ENCODE assay signal across 9 cellular contexts in the genomic region with DNA sequence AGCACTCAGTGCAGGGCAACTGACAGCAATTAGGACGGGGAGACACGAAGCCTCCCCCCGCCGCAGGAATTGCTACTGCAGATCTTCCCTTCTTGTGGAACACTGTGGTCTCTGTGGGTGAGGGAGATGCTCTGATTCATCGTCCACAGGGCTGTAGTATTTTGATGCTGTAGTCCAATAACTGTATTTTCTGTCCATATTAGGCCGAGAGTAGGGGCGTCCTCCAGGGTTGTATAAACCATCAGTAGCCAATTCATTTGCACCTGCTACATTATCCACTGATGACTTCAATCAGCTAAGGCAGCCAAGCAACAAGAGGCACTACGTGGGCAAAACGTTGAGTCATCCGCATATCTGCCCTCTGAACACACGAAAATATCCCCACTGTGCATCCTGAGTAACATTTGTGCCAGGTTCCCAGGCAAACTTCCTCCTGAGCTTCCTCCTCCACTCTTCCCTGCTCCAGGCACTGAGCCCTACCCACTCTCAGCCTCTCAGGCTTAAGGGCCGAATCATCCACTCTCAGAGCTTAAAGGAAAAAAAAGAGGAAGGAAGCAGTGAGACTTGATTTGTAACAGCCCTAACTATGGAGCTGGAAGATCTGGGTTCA.
DNase-seq lines count a peak whose midpoint lies in the region; ATAC-seq and TF ChIP-seq lines count a peak whose summit lies in the region.
"Had no signal": no experiment of that assay in that cellular context is flagged by ENCODE, and none has a peak within 500 bp of the region (broad histone marks: within the 10 kb centered on the region; RNA-seq: fewer than 3 reads in every experiment).

No MANE protein-coding gene starts in this region.

- TF ChIP-seq CTCF in SK-N-SH (IDR thresholded peaks at IDR 0.05) = no peak
- TF ChIP-seq CTCF in foreskin keratinocyte (conservative IDR thresholded peaks at IDR 0.05) = no peak

- H3K9me3 ChIP-seq in SK-N-SH = no peaks in the 10 kb centered on the region

- CTCF ChIA-PET in SK-N-SH (lab: Yijun Ruan, JAX) = interaction anchor here (1.3 to 2.1 kb wide), 3 partner anchors 12 to 128 kb away, joined by 3 to 5 read pairs (median 3); no protein-coding TSS in a partner anchor

- peak overlapping the region; percentile 23 for H2AFZ ChIP-seq in SK-N-SH (ENCODE audit: low read depth)

- ATAC-seq in foreskin keratinocyte = peak; percentile 69
- no peak for ATAC-seq in HG02588 (IDR thresholded peaks at IDR 0.05; ENCODE audit: unreplicated experiment)
- no peak for ATAC-seq in HG03139 (IDR thresholded peaks at IDR 0.05; ENCODE audit: unreplicated experiment)

- no peak overlapping the region for H3K4me3 ChIP-seq in SK-N-SH (ENCODE audit: low read depth in 2 of 2, low read length in 1 of 2)

- peak overlapping the region in 1 of 2 experiments; percentile 65; a peak in 2 of 4 replicates for H3K27ac ChIP-seq in SK-N-SH (ENCODE audit: low read depth in 2 of 2, low read length in 1 of 2)
- H3K27ac ChIP-seq in foreskin keratinocyte = no peak overlapping the region

- peaks cover 6 to 7% of the 10 kb centered on the region in 2 experiments; a peak in 2 of 4 replicates for H3K4me1 ChIP-seq in SK-N-SH (ENCODE audit: control insufficient read depth in 1 of 2, insufficient read depth in 2 of 2, low read depth in 1 of 2, low read length in 1 of 2)
- no peaks in the 10 kb centered on the region for H3K4me1 ChIP-seq in foreskin keratinocyte

- H3K36me3 ChIP-seq in SK-N-SH (replicated peaks in 1 of 2; ENCODE audit: control insufficient read depth in 1 of 2, insufficient read depth in 2 of 2, low read length in 1 of 2) = no peaks in the 10 kb centered on the region

- TF ChIP-seq RAD21 in SK-N-SH (IDR thresholded peaks at IDR 0.05; ENCODE audit: low read length) = no peak

- peak overlapping the region; percentile 43 for H3K9ac ChIP-seq in SK-N-SH

- peaks cover 7% of the 10 kb centered on the region for H3F3A ChIP-seq in SK-N-SH (replicated peaks; ENCODE audit: insufficient read depth)

- POLR2A ChIA-PET in SK-N-SH (lab: Yijun Ruan, JAX) = interaction anchor here (0.5 kb wide), 1 partner anchor 114 kb away, joined by 4 read pairs; no protein-coding TSS in a partner anchor

- H3K79me2 ChIP-seq in SK-N-SH (ENCODE audit: insufficient read depth) = no peaks in the 10 kb centered on the region

- H3K9me2 ChIP-seq in SK-N-SH = no peaks in the 10 kb centered on the region

- DNase-seq in SIG-M5 treated with dmso at 0.1 percent for 504 hours (lab: John Stamatoyannopoulos, UW; ENCODE audit: unreplicated experiment) = peak; percentile 59
- no peak for DNase-seq in SIG-M5 (lab: John Stamatoyannopoulos, UW)
- DNase-seq in SK-N-SH = no peak
- DNase-seq in foreskin keratinocyte = peak; percentile 56 to 83
- peak; percentile 65 for DNase-seq in stromal cell of bone marrow (ENCODE audit: low read depth)
- no peak for DNase-seq in NCI-H510A treated with DMSO at 0.1 percent for 48 hours (lab: John Stamatoyannopoulos, UW)
- DNase-seq: CD4-positive, CD25-positive, alpha-beta regulatory T cell had no signal

- 43% methylated on average over 12 of the region's 12 CpGs for WGBS in SK-N-SH (ENCODE audit: low lambda C conversion rate)

- H4K20me1 ChIP-seq in SK-N-SH (ENCODE audit: insufficient read depth) = no peaks in the 10 kb centered on the region

- H3K27me3 ChIP-seq in SK-N-SH (ENCODE audit: insufficient read depth) (no peaks in the 10 kb centered on the region), foreskin keratinocyte (no peaks in the 10 kb centered on the region)

- peak in 1 of 2 experiments; percentile 67; a peak in 1 of 4 replicates for TF ChIP-seq EP300 in SK-N-SH (IDR thresholded peaks at IDR 0.05; ENCODE audit: borderline replicate concordance in 1 of 2, low read depth in 1 of 2, low read length in 1 of 2)

- H3K4me2 ChIP-seq in SK-N-SH = no peak overlapping the region

TF ChIP-seq in SK-N-SH, 30 proteins besides CTCF, POLR2A, EP300 and RAD21 (continues in another document):
- TF ChIP-seq CHD2 (IDR thresholded peaks at IDR 0.05; ENCODE audit: low read length, partially characterized antibody) (no peak), FOXM1 (IDR thresholded peaks at IDR 0.05; ENCODE audit: low read depth) (no peak), YY1 (IDR thresholded peaks at IDR 0.05; ENCODE audit: low read depth) (no peak), NFIC (IDR thresholded peaks at IDR 0.05; ENCODE audit: borderline replicate concordance) (peak; percentile 68), ELF1 (IDR thresholded peaks at IDR 0.05) (no peak), FOSL2 (IDR thresholded peaks at IDR 0.05; ENCODE audit: borderline replicate concordance, low read depth) (peak; percentile 79; the same call in 1 of the 2 replicates), MXI1 (IDR thresholded peaks at IDR 0.05; ENCODE audit: low read depth, low read length) (no peak), RCOR1 (IDR thresholded peaks at IDR 0.05; ENCODE audit: low read length) (no peak), MEF2A (IDR thresholded peaks at IDR 0.05; ENCODE audit: borderline replicate concordance, low read depth) (no peak), TAF1 (IDR thresholded peaks at IDR 0.05; ENCODE audit: borderline replicate concordance, low read depth, low read length) (no peak), TCF12 (IDR thresholded peaks at IDR 0.05) (peak; percentile 71), SMC3 (IDR thresholded peaks at IDR 0.05; ENCODE audit: low read depth, low read length) (no peak), JUND (IDR thresholded peaks at IDR 0.05) (peak; percentile 56), GATA2 (CRISPR knock-in tag; IDR thresholded peaks at IDR 0.05) (no peak), FOXJ3 (CRISPR knock-in tag; IDR thresholded peaks at IDR 0.05) (no peak), SIN3A (IDR thresholded peaks at IDR 0.05; ENCODE audit: borderline replicate concordance, low read depth, low read length) (no peak), TEAD4 (IDR thresholded peaks at IDR 0.05; ENCODE audit: borderline replicate concordance, insufficient read depth) (peak; percentile 27; the same call in 1 of the 2 replicates), POLR2AphosphoS5 (IDR thresholded peaks at IDR 0.05; ENCODE audit: low read depth, low read length) (no peak), NRF1 (IDR thresholded peaks at IDR 0.05; ENCODE audit: low read depth, low read length) (no peak), GABPA (IDR thresholded peaks at IDR 0.05; ENCODE audit: low read depth) (no peak), EZH2phosphoT487 (IDR thresholded peaks at IDR 0.05; ENCODE audit: borderline replicate concordance, low read depth) (no peak)
- TF ChIP-seq, protein P1, sequence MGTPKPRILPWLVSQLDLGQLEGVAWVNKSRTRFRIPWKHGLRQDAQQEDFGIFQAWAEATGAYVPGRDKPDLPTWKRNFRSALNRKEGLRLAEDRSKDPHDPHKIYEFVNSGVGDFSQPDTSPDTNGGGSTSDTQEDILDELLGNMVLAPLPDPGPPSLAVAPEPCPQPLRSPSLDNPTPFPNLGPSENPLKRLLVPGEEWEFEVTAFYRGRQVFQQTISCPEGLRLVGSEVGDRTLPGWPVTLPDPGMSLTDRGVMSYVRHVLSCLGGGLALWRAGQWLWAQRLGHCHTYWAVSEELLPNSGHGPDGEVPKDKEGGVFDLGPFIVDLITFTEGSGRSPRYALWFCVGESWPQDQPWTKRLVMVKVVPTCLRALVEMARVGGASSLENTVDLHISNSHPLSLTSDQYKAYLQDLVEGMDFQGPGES (IDR thresholded peaks at IDR 0.05; ENCODE audit: low read depth, low read length) = no peak
- TF ChIP-seq, protein P2, sequence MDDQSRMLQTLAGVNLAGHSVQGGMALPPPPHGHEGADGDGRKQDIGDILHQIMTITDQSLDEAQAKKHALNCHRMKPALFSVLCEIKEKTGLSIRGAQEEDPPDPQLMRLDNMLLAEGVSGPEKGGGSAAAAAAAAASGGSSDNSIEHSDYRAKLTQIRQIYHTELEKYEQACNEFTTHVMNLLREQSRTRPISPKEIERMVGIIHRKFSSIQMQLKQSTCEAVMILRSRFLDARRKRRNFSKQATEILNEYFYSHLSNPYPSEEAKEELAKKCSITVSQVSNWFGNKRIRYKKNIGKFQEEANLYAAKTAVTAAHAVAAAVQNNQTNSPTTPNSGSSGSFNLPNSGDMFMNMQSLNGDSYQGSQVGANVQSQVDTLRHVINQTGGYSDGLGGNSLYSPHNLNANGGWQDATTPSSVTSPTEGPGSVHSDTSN (IDR thresholded peaks at IDR 0.05) = peak; percentile 47; the same call in 1 of the 2 replicates
- TF ChIP-seq, protein P3, sequence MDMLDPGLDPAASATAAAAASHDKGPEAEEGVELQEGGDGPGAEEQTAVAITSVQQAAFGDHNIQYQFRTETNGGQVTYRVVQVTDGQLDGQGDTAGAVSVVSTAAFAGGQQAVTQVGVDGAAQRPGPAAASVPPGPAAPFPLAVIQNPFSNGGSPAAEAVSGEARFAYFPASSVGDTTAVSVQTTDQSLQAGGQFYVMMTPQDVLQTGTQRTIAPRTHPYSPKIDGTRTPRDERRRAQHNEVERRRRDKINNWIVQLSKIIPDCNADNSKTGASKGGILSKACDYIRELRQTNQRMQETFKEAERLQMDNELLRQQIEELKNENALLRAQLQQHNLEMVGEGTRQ (IDR thresholded peaks at IDR 0.05; ENCODE audit: borderline replicate concordance, low read depth, low read length) = no peak
- TF ChIP-seq, protein P4, sequence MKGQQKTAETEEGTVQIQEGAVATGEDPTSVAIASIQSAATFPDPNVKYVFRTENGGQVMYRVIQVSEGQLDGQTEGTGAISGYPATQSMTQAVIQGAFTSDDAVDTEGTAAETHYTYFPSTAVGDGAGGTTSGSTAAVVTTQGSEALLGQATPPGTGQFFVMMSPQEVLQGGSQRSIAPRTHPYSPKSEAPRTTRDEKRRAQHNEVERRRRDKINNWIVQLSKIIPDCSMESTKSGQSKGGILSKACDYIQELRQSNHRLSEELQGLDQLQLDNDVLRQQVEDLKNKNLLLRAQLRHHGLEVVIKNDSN (IDR thresholded peaks at IDR 0.05; ENCODE audit: borderline replicate concordance, low read depth) = no peak
- TF ChIP-seq, protein P5, sequence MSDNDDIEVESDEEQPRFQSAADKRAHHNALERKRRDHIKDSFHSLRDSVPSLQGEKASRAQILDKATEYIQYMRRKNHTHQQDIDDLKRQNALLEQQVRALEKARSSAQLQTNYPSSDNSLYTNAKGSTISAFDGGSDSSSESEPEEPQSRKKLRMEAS (IDR thresholded peaks at IDR 0.05; ENCODE audit: low read depth) = 0 out of 2 replicates have a peak, but pooled peaks have one; percentile 32

Comparison
In these comparisons a context has a peak if more than half of its experiments do, and no peak if none do; other contexts are left out.
1. DNase-seq: peak in SIG-M5 treated with dmso at 0.1 percent for 504 hours (single experiment), foreskin keratinocyte (2 of 2) and stromal cell of bone marrow (single experiment); none in SIG-M5 (single experiment), SK-N-SH (single experiment) and NCI-H510A treated with DMSO at 0.1 percent for 48 hours (single experiment).